Comparison of ENCODE assay signal across 15 cellular contexts in genomic region chr16:69314534-69314933, GRCh38. TPM values are rescaled to one million over a fixed set of nuclear protein-coding genes. Genes with fewer than 3 reads are reported as not detected.
DNase-seq lines count a peak whose midpoint lies in the region; ATAC-seq and TF ChIP-seq lines count a peak whose summit lies in the region.
"Had no signal": no experiment of that assay in that cellular context is flagged by ENCODE, and none has a peak within 500 bp of the region (broad histone marks: within the 10 kb centered on the region; RNA-seq: fewer than 3 reads in every experiment).

No MANE protein-coding gene starts in this region.

- no peak overlapping the region for H2AK5ac ChIP-seq in H9 (ENCODE audit: insufficient read length, low read length)

- intact Hi-C loops in psoas muscle (cut with DNase I): no loop called here

- H3K23me2 ChIP-seq in H9 (ENCODE audit: insufficient read length, low read depth, low read length, poor library complexity, severe bottlenecking): peaks cover 6% of the 10 kb centered on the region

- no peak overlapping the region for H3K56ac ChIP-seq in H9 (ENCODE audit: insufficient read length, low read depth, low read length)

- H3K4me3 Mint-ChIP-seq in activated T-cell treated with anti-CD3 and anti-CD28 coated beads, Interleukin-2, amount 50 U/mL, for 24 hours: no peak overlapping the region
- no peak overlapping the region for H3K4me3 Mint-ChIP-seq in activated T-cell treated with anti-CD3 and anti-CD28 coated beads, Interleukin-2, amount 50 U/mL, for 4 hours
- no peak overlapping the region for H3K4me3 Mint-ChIP-seq in H9

- H3K4me1 ChIP-seq in psoas muscle (peaks cover 29% of the 10 kb centered on the region), H9 (ENCODE audit: insufficient read depth, low read length) (peaks cover 2% of the 10 kb centered on the region; the same call in 1 of the 2 replicates)

- peaks cover 31% of the 10 kb centered on the region for H3K4me1 Mint-ChIP-seq in activated T-cell treated with anti-CD3 and anti-CD28 coated beads, Interleukin-2, amount 50 U/mL, for 24 hours (ENCODE audit: low read depth)
- H3K4me1 Mint-ChIP-seq in activated T-cell treated with anti-CD3 and anti-CD28 coated beads, Interleukin-2, amount 50 U/mL, for 4 hours (ENCODE audit: low read depth): peaks cover 27% of the 10 kb centered on the region
- peaks cover 7 to 10% of the 10 kb centered on the region in 2 experiments for H3K4me1 Mint-ChIP-seq in H9

- H2BK5ac ChIP-seq in H9 (ENCODE audit: insufficient read length, low read length): no peak overlapping the region

- peak; percentile 9 for DNase-seq in activated T-cell treated with anti-CD3 and anti-CD28 coated beads, Interleukin-2, amount 50 U/mL, for 24 hours
- no peak for DNase-seq in activated T-cell treated with anti-CD3 and anti-CD28 coated beads, Interleukin-2, amount 50 U/mL, for 4 hours
- DNase-seq in medulla oblongata (ENCODE audit: extremely low spot score) (peak; percentile 25), psoas muscle (no peak), H9 (no peak), D341Med (ENCODE audit: low spot score) (no peak)
- DNase-seq: CD8-positive, alpha-beta memory T cell; GF-D8; GM23248; NCI-H1436 treated with DMSO at 0.1 percent for 48 hours; NCI-H526; OCI-M1; RPMI8226 had no signal

- H2BK15ac ChIP-seq in H9 (ENCODE audit: low read depth, low read length): no peak overlapping the region

- H2AFZ ChIP-seq in H9 (ENCODE audit: low read length): no peak overlapping the region
- H2AFZ ChIP-seq: GM23248 had no signal

- H3K9me3 ChIP-seq in psoas muscle: no peaks in the 10 kb centered on the region
- no peaks in the 10 kb centered on the region for H3K9me3 ChIP-seq in H9 (ENCODE audit: control insufficient read depth, low read depth, low read length)
- H3K9me3 ChIP-seq: BLaER1 had no signal

- H3K27me3 Mint-ChIP-seq in activated T-cell treated with anti-CD3 and anti-CD28 coated beads, Interleukin-2, amount 50 U/mL, for 24 hours: no peaks in the 10 kb centered on the region
- no peaks in the 10 kb centered on the region for H3K27me3 Mint-ChIP-seq in activated T-cell treated with anti-CD3 and anti-CD28 coated beads, Interleukin-2, amount 50 U/mL, for 4 hours (ENCODE audit: low read depth)
- H3K27me3 Mint-ChIP-seq in H9 (ENCODE audit: low read depth): no peaks in the 10 kb centered on the region; the same call in 1 of the 2 replicates
- H3K27me3 Mint-ChIP-seq: CD8-positive, alpha-beta memory T cell had no signal

- H4K91ac ChIP-seq in H9 (ENCODE audit: insufficient read length, low read depth, low read length): no peak overlapping the region

- WGBS in psoas muscle, 3 donors: 81 to 87% (median 85%) methylated on average over 11 of the region's 11 CpGs
- no CpG with 5 or more reads among the region's 11 CpGs for WGBS in H9 (ENCODE audit: extremely low coverage, insufficient read length, low lambda C conversion rate)

- H4K20me1 ChIP-seq in H9 (ENCODE audit: control insufficient read depth, insufficient read depth, insufficient read length): no peaks in the 10 kb centered on the region

- H3K27me3 ChIP-seq in psoas muscle (ENCODE audit: insufficient read depth in 3 of 3, low read length in 2 of 3): no peaks in the 10 kb centered on the region
- H3K27me3 ChIP-seq in H9 (ENCODE audit: insufficient read depth, low read length): no peaks in the 10 kb centered on the region
- H3K27me3 ChIP-seq: BLaER1 had no signal

- no peak overlapping the region for H3K14ac ChIP-seq in H9 (ENCODE audit: insufficient read depth, low read length)

- peaks cover 3% of the 10 kb centered on the region; the same call in 1 of the 2 replicates for H3K79me2 ChIP-seq in H9 (ENCODE audit: insufficient read depth, low read length)

- peak overlapping the region; percentile 89 for H3K27ac Mint-ChIP-seq in activated T-cell treated with anti-CD3 and anti-CD28 coated beads, Interleukin-2, amount 50 U/mL, for 24 hours
- H3K27ac Mint-ChIP-seq in H9: peak overlapping the region in 1 of 3 experiments; percentile 22; a peak in 2 of 7 replicates

- H2BK20ac ChIP-seq in H9 (ENCODE audit: low read depth, low read length, poor library complexity, severe bottlenecking): no peak overlapping the region

- no peak for ATAC-seq in activated T-cell treated with anti-CD3 and anti-CD28 coated beads, Interleukin-2, amount 50 U/mL, for 4 hours
- ATAC-seq in psoas muscle: no peak

- H3K9ac ChIP-seq in H9 (ENCODE audit: extremely low read depth, insufficient read length, low read length): no peak overlapping the region
- H3K9ac ChIP-seq: GM23248 had no signal

- H3T11ph ChIP-seq in H9 (ENCODE audit: low read length): no peak overlapping the region

- peak overlapping the region; percentile 77 for H3K27ac ChIP-seq in psoas muscle
- H3K27ac ChIP-seq in H9 (ENCODE audit: insufficient read length, low read depth, low read length): no peak overlapping the region
- H3K27ac ChIP-seq: 22Rv1, BLaER1, GM23248 had no signal

- H4K5ac ChIP-seq in H9 (ENCODE audit: insufficient read length, low read depth, low read length): no peak overlapping the region

- peaks cover 7 to 57% of the 10 kb centered on the region in 2 donors for H3K36me3 ChIP-seq in psoas muscle (ENCODE audit: insufficient read depth in 1 of 2, low read depth in 1 of 2)

- H3K4me3 ChIP-seq in psoas muscle: no peak overlapping the region
- H3K4me3 ChIP-seq: BLaER1, GM23248 had no signal

- H3K18ac ChIP-seq in H9 (ENCODE audit: insufficient read length, low read depth, low read length): no peak overlapping the region

- no peaks in the 10 kb centered on the region for H3K9me3 Mint-ChIP-seq in activated T-cell treated with anti-CD3 and anti-CD28 coated beads, Interleukin-2, amount 50 U/mL, for 24 hours
- no peaks in the 10 kb centered on the region for H3K9me3 Mint-ChIP-seq in activated T-cell treated with anti-CD3 and anti-CD28 coated beads, Interleukin-2, amount 50 U/mL, for 4 hours
- no peaks in the 10 kb centered on the region; a peak in 2 of 5 replicates for H3K9me3 Mint-ChIP-seq in H9
- H3K9me3 Mint-ChIP-seq: CD8-positive, alpha-beta memory T cell had no signal

- no peak overlapping the region for H3K23ac ChIP-seq in H9 (ENCODE audit: insufficient read length, low read depth, low read length)

- H3K4me2 ChIP-seq in H9 (ENCODE audit: insufficient read depth, insufficient read length, low read length): no peak overlapping the region
- H3K4me2 ChIP-seq: BLaER1 had no signal

- H3K79me1 ChIP-seq in H9 (ENCODE audit: insufficient read depth, low read depth, low read length, poor library complexity, severe bottlenecking): peaks cover 7% of the 10 kb centered on the region

- TF ChIP-seq CTCF in psoas muscle (IDR thresholded peaks at IDR 0.05): no peak
- TF ChIP-seq CTCF in H9 (conservative IDR thresholded peaks at IDR 0.05): no peak

- no peak overlapping the region for H3K4ac ChIP-seq in H9 (ENCODE audit: low read depth, low read length)

- peaks cover 71% of the 10 kb centered on the region for H3K36me3 Mint-ChIP-seq in activated T-cell treated with anti-CD3 and anti-CD28 coated beads, Interleukin-2, amount 50 U/mL, for 24 hours (ENCODE audit: low read depth)
- peaks cover 11% of the 10 kb centered on the region for H3K36me3 Mint-ChIP-seq in activated T-cell treated with anti-CD3 and anti-CD28 coated beads, Interleukin-2, amount 50 U/mL, for 4 hours (ENCODE audit: insufficient read depth)
- peaks cover 30 to 58% (median 48%) of the 10 kb centered on the region in 3 experiments; a peak in 6 of 7 replicates for H3K36me3 Mint-ChIP-seq in H9 (ENCODE audit: insufficient read depth in 1 of 3, low read depth in 3 of 3)

- H4K8ac ChIP-seq in H9 (replicated peaks; ENCODE audit: insufficient read length, low read depth, low read length): no peak overlapping the region

- H2BK120ac ChIP-seq in H9 (ENCODE audit: low read depth, low read length, poor library complexity, severe bottlenecking): no peak overlapping the region

- no peak overlapping the region for H2BK12ac ChIP-seq in H9 (ENCODE audit: insufficient read length, low read depth, low read length)

RNA-seq across cellular contexts. Expression of gene VPS4A, which starts 3.4 kb away (rescaled TPM):
- total RNA-seq in activated T-cell treated with anti-CD3 and anti-CD28 coated beads, Interleukin-2, amount 50 U/mL, for 4 hours: 10 to 100 TPM; 41.5 to 45.8 (median 44.1) TPM
- total RNA-seq in psoas muscle (10 to 100 TPM; 46.2 to 60.6 (median 55.5) TPM), H9 (2021) (27.1 and 28.3 TPM in 2 replicates)
- 10 to 100 TPM; 38.1 to 76.2 (median 56.5) TPM for polyA plus RNA-seq in psoas muscle

RNA-seq across cellular contexts. Expression of gene PDF, which starts 15.9 kb away (rescaled TPM):
- total RNA-seq in activated T-cell treated with anti-CD3 and anti-CD28 coated beads, Interleukin-2, amount 50 U/mL, for 4 hours: 10 to 100 TPM; 38.2 to 46.7 (median 43.4) TPM
- total RNA-seq in psoas muscle: 10 to 100 TPM in 2 of 4 donors, 1 to 10 TPM in 2; 8.7 to 16.4 (median 11.0) TPM
- 10 to 100 TPM in 1 of 3 donors, 1 to 10 TPM in 2; 6.8 to 19.8 (median 7.8) TPM for polyA plus RNA-seq in psoas muscle
- 36.3 and 36.4 TPM in 2 replicates for total RNA-seq in H9 (2021)

RNA-seq across cellular contexts. Expression of gene COG8, which starts 24.8 kb away (rescaled TPM):
- 10 to 100 TPM; 34.6 to 47.0 (median 43.1) TPM for total RNA-seq in activated T-cell treated with anti-CD3 and anti-CD28 coated beads, Interleukin-2, amount 50 U/mL, for 4 hours
- total RNA-seq in psoas muscle (10 to 100 TPM; 28.3 to 36.5 (median 35.4) TPM), H9 (2021) (52.3 and 55.3 TPM in 2 replicates)
- 10 to 100 TPM; 16.7 to 25.3 (median 22.6) TPM for polyA plus RNA-seq in psoas muscle

RNA-seq across cellular contexts. Expression of gene NIP7, which starts 25.0 kb away (rescaled TPM):
- 100 to 1,000 TPM; 129 to 136 (median 132) TPM for total RNA-seq in activated T-cell treated with anti-CD3 and anti-CD28 coated beads, Interleukin-2, amount 50 U/mL, for 4 hours
- total RNA-seq in psoas muscle (10 to 100 TPM; 12.8 to 24.8 (median 16.6) TPM), H9 (2021) (72.8 and 75.8 TPM in 2 replicates)
- 10 to 100 TPM in 2 of 3 donors, 1 to 10 TPM in 1; 9.2 to 21.1 (median 15.6) TPM for polyA plus RNA-seq in psoas muscle

RNA-seq across cellular contexts. Expression of gene TMED6, which starts 37.1 kb away (rescaled TPM):
- 1 to 10 TPM in 2 of 3 donors, under 1 TPM in 1; 0.90 to 1.5 (median 1.1) TPM for total RNA-seq in activated T-cell treated with anti-CD3 and anti-CD28 coated beads, Interleukin-2, amount 50 U/mL, for 4 hours
- total RNA-seq in psoas muscle (under 1 TPM in 2 of 4 donors, not detected in 2; 0.26 to 0.34 TPM), H9 (2021) (0.31 TPM in 1 of 2 replicates, not detected in the other)
- under 1 TPM in 2 of 3 donors, not detected in 1; 0.09 to 0.13 TPM for polyA plus RNA-seq in psoas muscle
- total RNA-seq: GM23248 had no signal
- polyA plus RNA-seq: CD8-positive, alpha-beta memory T cell had no signal

Comparison
In these comparisons a context has a peak if more than half of its experiments do, and no peak if none do; other contexts are left out.
1. DNase-seq: peak in activated T-cell treated with anti-CD3 and anti-CD28 coated beads, Interleukin-2, amount 50 U/mL, for 24 hours (single experiment) and medulla oblongata (single experiment); none in activated T-cell treated with anti-CD3 and anti-CD28 coated beads, Interleukin-2, amount 50 U/mL, for 4 hours (single experiment), psoas muscle (0 of 2), H9 (single experiment) and D341Med (single experiment).